ENCODE assay signal across 8 cellular contexts in the genomic region with DNA sequence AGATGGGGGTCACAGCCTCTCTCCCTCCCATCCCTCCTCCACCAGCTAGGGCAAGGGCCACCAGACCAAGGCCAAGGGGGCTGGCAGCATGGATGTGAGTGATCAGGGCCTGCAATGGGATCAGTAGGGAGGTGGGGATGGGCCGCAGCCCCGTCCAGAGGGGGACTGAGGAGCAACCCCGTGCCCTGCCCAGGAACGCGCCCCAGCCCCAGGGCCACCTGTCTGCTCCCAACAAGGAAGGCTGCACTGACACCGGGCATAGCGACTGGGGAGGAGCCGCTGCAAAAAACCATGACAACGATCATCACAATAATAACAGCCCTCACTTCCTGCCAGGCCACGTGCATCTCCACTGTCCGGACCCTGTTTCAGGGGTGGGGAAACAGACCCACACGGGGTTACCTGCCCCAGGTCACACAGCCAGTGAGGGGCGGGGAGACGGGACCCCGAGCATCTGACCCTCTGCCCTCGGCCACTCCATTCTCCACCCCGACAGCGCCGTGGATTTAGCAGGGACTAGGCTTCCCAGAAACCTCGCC. TPM values are rescaled to one million over a fixed set of nuclear protein-coding genes. Genes with fewer than 3 reads are reported as not detected.
DNase-seq lines count a peak whose midpoint lies in the region; ATAC-seq and TF ChIP-seq lines count a peak whose summit lies in the region.

No MANE protein-coding gene starts in this region.

- WGBS in psoas muscle, 3 donors, result 38 to 41% (median 39%) methylated on average over 16 to 20 of the region's 20 CpGs

- H3K27me3 ChIP-seq in psoas muscle (ENCODE audit: insufficient read depth in 3 of 3, low read length in 2 of 3), result no peaks in the 10 kb centered on the region
- H3K27me3 ChIP-seq in Peyer's patch, result no peaks in the 10 kb centered on the region

- H3K9me3 ChIP-seq in psoas muscle, result no peaks in the 10 kb centered on the region
- H3K9me3 ChIP-seq in Peyer's patch, result no peaks in the 10 kb centered on the region

- DNase-seq in GF-D8 (lab: John Stamatoyannopoulos, UW) (peak; percentile 24), NCI-H2081 (lab: John Stamatoyannopoulos, UW) (peak; percentile 79 to 86), psoas muscle (no peak), NCI-H1092 treated with DMSO at 0.1 percent for 48 hours (lab: John Stamatoyannopoulos, UW) (no peak), Peyer's patch (no peak), T1000 (lab: John Stamatoyannopoulos, UW) (no peak)
- peak; percentile 10 to 19 (median 13) for DNase-seq in effector memory CD8-positive, alpha-beta T cell

- peak overlapping the region; percentile 4 for H3K4me3 ChIP-seq in psoas muscle
- H3K4me3 ChIP-seq in Peyer's patch, result peak overlapping the region in 1 of 4 donors; percentile 6

- H3K36me3 ChIP-seq in psoas muscle (ENCODE audit: insufficient read depth in 1 of 2, low read depth in 1 of 2), result no peaks in the 10 kb centered on the region
- no peaks in the 10 kb centered on the region for H3K36me3 ChIP-seq in Peyer's patch

- H3K4me1 ChIP-seq in psoas muscle, result peaks cover 62% of the 10 kb centered on the region
- peaks cover 2 to 71% (median 31%) of the 10 kb centered on the region in 4 donors for H3K4me1 ChIP-seq in Peyer's patch

- H3K36me3 Mint-ChIP-seq in effector memory CD8-positive, alpha-beta T cell (ENCODE audit: insufficient read depth), result peaks cover 3% of the 10 kb centered on the region

- H3K27me3 Mint-ChIP-seq in effector memory CD8-positive, alpha-beta T cell, result no peaks in the 10 kb centered on the region

- no peaks in the 10 kb centered on the region for H3K9me3 Mint-ChIP-seq in effector memory CD8-positive, alpha-beta T cell

- peak overlapping the region; percentile 10 for H3K27ac ChIP-seq in psoas muscle
- peak overlapping the region in 1 of 4 donors; percentile 42 for H3K27ac ChIP-seq in Peyer's patch

- no peak for TF ChIP-seq POLR2A in Peyer's patch (IDR thresholded peaks at IDR 0.05)

- peaks cover 40 to 45% of the 10 kb centered on the region in 2 donors for H3K4me1 Mint-ChIP-seq in effector memory CD8-positive, alpha-beta T cell (ENCODE audit: low read depth in 2 of 2)

- intact Hi-C loops in psoas muscle (cut with DNase I), result loop anchor here in 1 of 2 donors (10.0 kb wide), 1 partner anchor 508 kb away; no protein-coding TSS in a partner anchor

- peak overlapping the region; percentile 15 to 87 for H3K27ac Mint-ChIP-seq in effector memory CD8-positive, alpha-beta T cell

- TF ChIP-seq CTCF in psoas muscle (IDR thresholded peaks at IDR 0.05) (no peak), Peyer's patch (IDR thresholded peaks at IDR 0.05) (no peak)

- ATAC-seq in effector memory CD8-positive, alpha-beta T cell (replicated peaks), result peak; percentile 61
- peak; percentile 8 to 51 (median 17) for ATAC-seq in psoas muscle
- no peak for ATAC-seq in HG03565 (IDR thresholded peaks at IDR 0.05; ENCODE audit: unreplicated experiment)

- H3K4me3 Mint-ChIP-seq in effector memory CD8-positive, alpha-beta T cell, result peak overlapping the region in 1 of 2 donors; percentile 49

RNA-seq across cellular contexts. Expression of gene NCOR2, which starts 24.3 kb away (rescaled TPM):
- total RNA-seq in psoas muscle, result 100 to 1,000 TPM; 134 to 164 (median 146) TPM
- polyA plus RNA-seq in psoas muscle, result 10 to 100 TPM; 44.1 to 62.2 (median 60.9) TPM
- total RNA-seq in Peyer's patch, result 100 to 1,000 TPM; 105 to 330 (median 148) TPM

Comparison
In these comparisons a context has a peak if more than half of its experiments do, and no peak if none do; other contexts are left out.
1. DNase-seq: peak in GF-D8 (single experiment), NCI-H2081 (2 of 2) and effector memory CD8-positive, alpha-beta T cell (3 of 3); none in psoas muscle (0 of 2), NCI-H1092 treated with DMSO at 0.1 percent for 48 hours (single experiment), Peyer's patch (0 of 3) and T1000 (single experiment).